In genomic region chr11:110077318-110077717, GRCh38 we compare ENCODE assay signal across 9 cellular contexts. TPM values are rescaled to one million over a fixed set of nuclear protein-coding genes. Genes with fewer than 3 reads are reported as not detected.
DNase-seq lines count a peak whose midpoint lies in the region; ATAC-seq and TF ChIP-seq lines count a peak whose summit lies in the region.
"Had no signal": no experiment of that assay in that cellular context is flagged by ENCODE, and none has a peak within 500 bp of the region (broad histone marks: within the 10 kb centered on the region; RNA-seq: fewer than 3 reads in every experiment).

No MANE protein-coding gene starts in this region.

- no peaks in the 10 kb centered on the region for H3K9me3 ChIP-seq in colonic mucosa

- H3K9ac ChIP-seq in colonic mucosa (ENCODE audit: low read depth in 2 of 2, low read length in 2 of 2), result no peak overlapping the region

- TF ChIP-seq CTCF in colonic mucosa (IDR thresholded peaks at IDR 0.05) (no peak), coronary artery (IDR thresholded peaks at IDR 0.05) (no peak)

- intact Hi-C loops in colonic mucosa (cut with DNase I), result no loop called here

- no peaks in the 10 kb centered on the region for H3K27me3 ChIP-seq in colonic mucosa

- ATAC-seq in GM18508 (IDR thresholded peaks at IDR 0.05; ENCODE audit: insufficient read depth, unreplicated experiment), result peak; percentile 29
- ATAC-seq in GM21360 (IDR thresholded peaks at IDR 0.05; ENCODE audit: unreplicated experiment), result peak; percentile 22
- ATAC-seq in HG03139 (IDR thresholded peaks at IDR 0.05; ENCODE audit: unreplicated experiment), result peak; percentile 17

- H3K27ac ChIP-seq in colonic mucosa (peak overlapping the region; percentile 75), coronary artery (no peak overlapping the region)

- no peaks in the 10 kb centered on the region for H3K36me3 ChIP-seq in colonic mucosa

- peaks cover 12% of the 10 kb centered on the region for H3K4me1 ChIP-seq in colonic mucosa

- no peak overlapping the region for H3K4me3 ChIP-seq in colonic mucosa
- H3K4me3 ChIP-seq in coronary artery, result no peak overlapping the region

- DNase-seq in colonic mucosa (peak; percentile 45), NCI-H1092 treated with DMSO at 0.1 percent for 48 hours (lab: John Stamatoyannopoulos, UW) (no peak), coronary artery (ENCODE audit: low spot score) (no peak), DMS114 treated with DMSO at 0.1 percent for 48 hours (lab: John Stamatoyannopoulos, UW; ENCODE audit: unreplicated experiment) (no peak)
- no peak for DNase-seq in activated CD4-positive, alpha-beta T cell treated with anti-CD3 and anti-CD28 coated beads, Interleukin-2, amount 50 U/mL, for 48 hours
- DNase-seq: NCI-H345 had no signal

RNA-seq across cellular contexts. Expression of gene ZC3H12C, which starts 15.9 kb away (rescaled TPM):
- total RNA-seq in colonic mucosa, result 10 to 100 TPM in 1 of 2 donors, 1 to 10 TPM in 1; 9.2 to 18.8 TPM
